Comparison of ENCODE assay signal across 1 cellular context in genomic region chr1:51878616-51879336, GRCh38.
A peak's percentile ranks its signal among the peaks of the same experiment; 100 is the strongest.
TF ChIP-seq lines count a peak whose summit lies in the region.

NRDC (minus strand) TSS chr1:51878727; CDS start chr1:51878615, 112 bp downstream.

TF ChIP-seq in HepG2, 621 proteins besides CTCF, POLR2A, EP300 and RAD21 (continued from another document and continues in another):
- TF ChIP-seq, protein P1, sequence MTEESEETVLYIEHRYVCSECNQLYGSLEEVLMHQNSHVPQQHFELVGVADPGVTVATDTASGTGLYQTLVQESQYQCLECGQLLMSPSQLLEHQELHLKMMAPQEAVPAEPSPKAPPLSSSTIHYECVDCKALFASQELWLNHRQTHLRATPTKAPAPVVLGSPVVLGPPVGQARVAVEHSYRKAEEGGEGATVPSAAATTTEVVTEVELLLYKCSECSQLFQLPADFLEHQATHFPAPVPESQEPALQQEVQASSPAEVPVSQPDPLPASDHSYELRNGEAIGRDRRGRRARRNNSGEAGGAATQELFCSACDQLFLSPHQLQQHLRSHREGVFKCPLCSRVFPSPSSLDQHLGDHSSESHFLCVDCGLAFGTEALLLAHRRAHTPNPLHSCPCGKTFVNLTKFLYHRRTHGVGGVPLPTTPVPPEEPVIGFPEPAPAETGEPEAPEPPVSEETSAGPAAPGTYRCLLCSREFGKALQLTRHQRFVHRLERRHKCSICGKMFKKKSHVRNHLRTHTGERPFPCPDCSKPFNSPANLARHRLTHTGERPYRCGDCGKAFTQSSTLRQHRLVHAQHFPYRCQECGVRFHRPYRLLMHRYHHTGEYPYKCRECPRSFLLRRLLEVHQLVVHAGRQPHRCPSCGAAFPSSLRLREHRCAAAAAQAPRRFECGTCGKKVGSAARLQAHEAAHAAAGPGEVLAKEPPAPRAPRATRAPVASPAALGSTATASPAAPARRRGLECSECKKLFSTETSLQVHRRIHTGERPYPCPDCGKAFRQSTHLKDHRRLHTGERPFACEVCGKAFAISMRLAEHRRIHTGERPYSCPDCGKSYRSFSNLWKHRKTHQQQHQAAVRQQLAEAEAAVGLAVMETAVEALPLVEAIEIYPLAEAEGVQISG (CRISPR knock-in tag; IDR thresholded peaks at IDR 0.05), result peak; percentile 69
- TF ChIP-seq ZNF775 (CRISPR knock-in tag; IDR thresholded peaks at IDR 0.05; ENCODE audit: borderline replicate concordance) (no peak), KDM5A (IDR thresholded peaks at IDR 0.05; ENCODE audit: borderline replicate concordance, low read length) (peak; percentile 80; the same call in 1 of the 2 replicates), ZNF781 (CRISPR knock-in tag; IDR thresholded peaks at IDR 0.05; ENCODE audit: borderline replicate concordance, not compliant biosample characterization) (peak; percentile 21), RXRB (CRISPR knock-in tag; IDR thresholded peaks at IDR 0.05; ENCODE audit: borderline replicate concordance) (peak; percentile 63), TCF7 (IDR thresholded peaks at IDR 0.05; ENCODE audit: low read depth) (no peak), ZNF407 (CRISPR knock-in tag; IDR thresholded peaks at IDR 0.05; ENCODE audit: not compliant biosample characterization) (no peak), EHMT2 (IDR thresholded peaks at IDR 0.05; ENCODE audit: borderline replicate concordance, low read depth, low read length) (no peak; the same call in 1 of the 2 replicates), MTF2 (CRISPR knock-in tag; IDR thresholded peaks at IDR 0.05; ENCODE audit: borderline replicate concordance) (no peak), ZNF331 (CRISPR knock-in tag; IDR thresholded peaks at IDR 0.05) (peak; percentile 47; the same call in 1 of the 2 replicates), FOSL2 (CRISPR knock-in tag; IDR thresholded peaks at IDR 0.05) (peak; percentile 58; the same call in 1 of the 2 replicates), ZNF138 (CRISPR knock-in tag; IDR thresholded peaks at IDR 0.05; ENCODE audit: low read depth) (peak; percentile 77; the same call in 1 of the 2 replicates), ZNF251 (CRISPR knock-in tag; IDR thresholded peaks at IDR 0.05) (no peak), REPIN1 (CRISPR knock-in tag; IDR thresholded peaks at IDR 0.05; ENCODE audit: borderline replicate concordance, low read depth) (peak; percentile 53; the same call in 1 of the 2 replicates), HINFP (CRISPR knock-in tag; IDR thresholded peaks at IDR 0.05; ENCODE audit: low read depth) (0 out of 2 replicates have a peak, but pooled peaks have one; percentile 20), ZNF879 (CRISPR knock-in tag; IDR thresholded peaks at IDR 0.05) (no peak), CREM (IDR thresholded peaks at IDR 0.05) (peak; percentile 98), CREM (CRISPR knock-in tag; IDR thresholded peaks at IDR 0.05) (0 out of 2 replicates have a peak, but pooled peaks have one; percentile 52), ZNF367 (CRISPR knock-in tag; IDR thresholded peaks at IDR 0.05; ENCODE audit: borderline replicate concordance) (no peak), HOXA3 (CRISPR knock-in tag; IDR thresholded peaks at IDR 0.05) (peak; percentile 85), KDM6A (CRISPR knock-in tag; IDR thresholded peaks at IDR 0.05; ENCODE audit: low read depth) (no peak), ZNF710 (CRISPR knock-in tag; IDR thresholded peaks at IDR 0.05; ENCODE audit: borderline replicate concordance) (peak; percentile 7; the same call in 1 of the 2 replicates), ZNF44 (CRISPR knock-in tag; IDR thresholded peaks at IDR 0.05) (0 out of 2 replicates have a peak, but pooled peaks have one; percentile 26), MTF1 (CRISPR knock-in tag; IDR thresholded peaks at IDR 0.05) (no peak), ZNF263 (CRISPR knock-in tag; IDR thresholded peaks at IDR 0.05) (no peak), AGO2 (optimal IDR thresholded peaks at IDR 0.05; ENCODE audit: low read depth, low read length) (no peak)
- TF ChIP-seq, protein P2, sequence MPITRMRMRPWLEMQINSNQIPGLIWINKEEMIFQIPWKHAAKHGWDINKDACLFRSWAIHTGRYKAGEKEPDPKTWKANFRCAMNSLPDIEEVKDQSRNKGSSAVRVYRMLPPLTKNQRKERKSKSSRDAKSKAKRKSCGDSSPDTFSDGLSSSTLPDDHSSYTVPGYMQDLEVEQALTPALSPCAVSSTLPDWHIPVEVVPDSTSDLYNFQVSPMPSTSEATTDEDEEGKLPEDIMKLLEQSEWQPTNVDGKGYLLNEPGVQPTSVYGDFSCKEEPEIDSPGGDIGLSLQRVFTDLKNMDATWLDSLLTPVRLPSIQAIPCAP (CRISPR knock-in tag; IDR thresholded peaks at IDR 0.05; ENCODE audit: low read depth), result no peak
- TF ChIP-seq, protein P3, sequence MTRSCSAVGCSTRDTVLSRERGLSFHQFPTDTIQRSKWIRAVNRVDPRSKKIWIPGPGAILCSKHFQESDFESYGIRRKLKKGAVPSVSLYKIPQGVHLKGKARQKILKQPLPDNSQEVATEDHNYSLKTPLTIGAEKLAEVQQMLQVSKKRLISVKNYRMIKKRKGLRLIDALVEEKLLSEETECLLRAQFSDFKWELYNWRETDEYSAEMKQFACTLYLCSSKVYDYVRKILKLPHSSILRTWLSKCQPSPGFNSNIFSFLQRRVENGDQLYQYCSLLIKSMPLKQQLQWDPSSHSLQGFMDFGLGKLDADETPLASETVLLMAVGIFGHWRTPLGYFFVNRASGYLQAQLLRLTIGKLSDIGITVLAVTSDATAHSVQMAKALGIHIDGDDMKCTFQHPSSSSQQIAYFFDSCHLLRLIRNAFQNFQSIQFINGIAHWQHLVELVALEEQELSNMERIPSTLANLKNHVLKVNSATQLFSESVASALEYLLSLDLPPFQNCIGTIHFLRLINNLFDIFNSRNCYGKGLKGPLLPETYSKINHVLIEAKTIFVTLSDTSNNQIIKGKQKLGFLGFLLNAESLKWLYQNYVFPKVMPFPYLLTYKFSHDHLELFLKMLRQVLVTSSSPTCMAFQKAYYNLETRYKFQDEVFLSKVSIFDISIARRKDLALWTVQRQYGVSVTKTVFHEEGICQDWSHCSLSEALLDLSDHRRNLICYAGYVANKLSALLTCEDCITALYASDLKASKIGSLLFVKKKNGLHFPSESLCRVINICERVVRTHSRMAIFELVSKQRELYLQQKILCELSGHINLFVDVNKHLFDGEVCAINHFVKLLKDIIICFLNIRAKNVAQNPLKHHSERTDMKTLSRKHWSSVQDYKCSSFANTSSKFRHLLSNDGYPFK (CRISPR knock-in tag; IDR thresholded peaks at IDR 0.05; ENCODE audit: borderline replicate concordance), result peak; percentile 86; the same call in 1 of the 2 replicates
- TF ChIP-seq, protein P4, sequence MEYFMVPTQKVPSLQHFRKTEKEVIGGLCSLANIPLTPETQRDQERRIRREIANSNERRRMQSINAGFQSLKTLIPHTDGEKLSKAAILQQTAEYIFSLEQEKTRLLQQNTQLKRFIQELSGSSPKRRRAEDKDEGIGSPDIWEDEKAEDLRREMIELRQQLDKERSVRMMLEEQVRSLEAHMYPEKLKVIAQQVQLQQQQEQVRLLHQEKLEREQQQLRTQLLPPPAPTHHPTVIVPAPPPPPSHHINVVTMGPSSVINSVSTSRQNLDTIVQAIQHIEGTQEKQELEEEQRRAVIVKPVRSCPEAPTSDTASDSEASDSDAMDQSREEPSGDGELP (IDR thresholded peaks at IDR 0.05; ENCODE audit: borderline replicate concordance, low read depth), result peak; percentile 39; the same call in 1 of the 2 replicates
